1 cellular context compared by ENCODE assay signal in the genomic region with DNA sequence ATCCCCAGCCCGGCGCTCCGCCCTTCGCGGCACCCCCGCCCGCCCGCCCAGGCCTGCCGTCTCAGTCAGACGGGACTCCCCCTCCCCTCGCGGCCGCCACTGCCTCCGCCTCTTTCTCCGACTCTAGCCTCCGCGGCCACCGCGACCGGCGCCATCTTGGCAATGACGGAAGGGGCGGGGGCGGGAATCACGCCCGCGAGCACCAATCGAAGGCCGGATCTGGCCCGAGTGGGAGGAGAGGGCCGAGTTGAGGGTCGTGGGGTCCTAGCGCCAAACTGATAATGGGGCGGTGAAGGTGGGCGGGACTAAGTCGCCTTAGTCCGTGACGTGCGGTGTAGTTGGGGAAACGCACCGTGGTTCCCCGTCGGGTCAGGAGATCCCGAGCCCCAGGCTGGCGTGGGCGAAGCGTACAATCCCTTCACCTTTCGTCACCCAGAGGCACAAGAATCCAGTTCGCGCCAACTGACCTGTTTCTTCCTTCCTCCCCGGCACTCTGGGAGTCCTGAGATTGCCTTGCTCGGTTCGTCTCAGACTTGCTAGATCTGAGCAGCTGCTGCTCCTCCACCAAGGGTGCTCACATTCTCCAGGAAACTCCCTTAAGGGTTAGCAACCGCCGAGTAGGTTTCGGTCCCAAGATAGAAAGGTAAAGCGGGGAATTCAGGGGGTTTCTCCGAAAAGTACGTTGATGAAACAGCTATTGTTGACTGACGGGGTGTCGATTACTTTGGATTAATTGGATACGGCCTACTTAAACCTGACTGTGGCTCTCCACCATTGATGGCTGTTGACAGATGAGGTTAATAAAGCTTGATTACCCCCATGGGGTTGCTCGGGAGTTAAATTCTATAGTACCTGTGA.
A peak's percentile ranks its signal among the peaks of the same experiment; 100 is the strongest.
TF ChIP-seq lines count a peak whose summit lies in the region.

DENND4A (minus strand) TSS at position 164 of the 858 bp plus-strand sequence. CDS start 35,843 bp downstream, outside the sequence.

TF ChIP-seq in K562, 482 proteins besides CTCF, POLR2A, EP300 and RAD21 (continued from another document and continues in another):
- TF ChIP-seq ZBTB40 (IDR thresholded peaks at IDR 0.05) (peak; percentile 73), ZBTB40 (CRISPR knock-in tag; IDR thresholded peaks at IDR 0.05) (no peak), ZBTB11 (CRISPR knock-in tag; IDR thresholded peaks at IDR 0.05) (peak in 1 of 3 experiments; percentile 18; a peak in 1 of 6 replicates), HMGN3 (IDR thresholded peaks at IDR 0.05; ENCODE audit: borderline replicate concordance, extremely low read depth, insufficient read length, low read depth, low read length) (peak; percentile 91), NR4A1 (CRISPR knock-in tag; IDR thresholded peaks at IDR 0.05) (no peak), NR4A1 (tag; IDR thresholded peaks at IDR 0.05) (peak; percentile 62; the same call in 1 of the 2 replicates), SRF (CRISPR knock-in tag; IDR thresholded peaks at IDR 0.05) (peak in 1 of 2 experiments; percentile 74; a peak in 2 of 4 replicates), ZHX1 (conservative IDR thresholded peaks at IDR 0.05; ENCODE audit: low read length) (peak; percentile 90; the same call in 1 of the 2 replicates), ZNF165 (CRISPR knock-in tag; IDR thresholded peaks at IDR 0.05; ENCODE audit: borderline replicate concordance) (0 out of 2 replicates have a peak, but pooled peaks have one; percentile 30), FOXP4 (CRISPR knock-in tag; IDR thresholded peaks at IDR 0.05; ENCODE audit: borderline replicate concordance) (peak; percentile 46; the same call in 1 of the 2 replicates), RBM22 (IDR thresholded peaks at IDR 0.05; ENCODE audit: low read depth, low read length, poor library complexity, severe bottlenecking) (no peak), GATAD2B (IDR thresholded peaks at IDR 0.05; ENCODE audit: borderline replicate concordance) (peak; percentile 85; the same call in 1 of the 2 replicates), ILK (tag; IDR thresholded peaks at IDR 0.05; ENCODE audit: borderline replicate concordance, low read depth) (no peak), ATF7 (IDR thresholded peaks at IDR 0.05) (peak; percentile 94), JUN (IDR thresholded peaks at IDR 0.05; ENCODE audit: borderline replicate concordance, low read depth, low read length) (peak; percentile 42; the same call in 1 of the 2 replicates), JUN (CRISPR knock-in tag; IDR thresholded peaks at IDR 0.05; ENCODE audit: borderline replicate concordance) (no peak), MEIS2 (IDR thresholded peaks at IDR 0.05; ENCODE audit: partially characterized antibody) (peak; percentile 62), MAZ (CRISPR knock-in tag; conservative IDR thresholded peaks at IDR 0.05 in 1 of 2, IDR thresholded peaks at IDR 0.05 in 1 of 2) (peak; percentile 79 to 92), MTA3 (IDR thresholded peaks at IDR 0.05; ENCODE audit: borderline replicate concordance) (peak; percentile 95), TCF3 (CRISPR knock-in tag; IDR thresholded peaks at IDR 0.05) (peak; percentile 35; the same call in 1 of the 2 replicates), SP1 (CRISPR knock-in tag; IDR thresholded peaks at IDR 0.05) (peak; percentile 99), ZBTB17 (CRISPR knock-in tag; IDR thresholded peaks at IDR 0.05) (peak; percentile 76; the same call in 1 of the 2 replicates), ZBTB7A (IDR thresholded peaks at IDR 0.05; ENCODE audit: borderline replicate concordance, control insufficient read depth, low read depth, low read length) (peak; percentile 98), TRIM28 (IDR thresholded peaks at IDR 0.05) (peak; percentile 74)
- TF ChIP-seq, protein P1, sequence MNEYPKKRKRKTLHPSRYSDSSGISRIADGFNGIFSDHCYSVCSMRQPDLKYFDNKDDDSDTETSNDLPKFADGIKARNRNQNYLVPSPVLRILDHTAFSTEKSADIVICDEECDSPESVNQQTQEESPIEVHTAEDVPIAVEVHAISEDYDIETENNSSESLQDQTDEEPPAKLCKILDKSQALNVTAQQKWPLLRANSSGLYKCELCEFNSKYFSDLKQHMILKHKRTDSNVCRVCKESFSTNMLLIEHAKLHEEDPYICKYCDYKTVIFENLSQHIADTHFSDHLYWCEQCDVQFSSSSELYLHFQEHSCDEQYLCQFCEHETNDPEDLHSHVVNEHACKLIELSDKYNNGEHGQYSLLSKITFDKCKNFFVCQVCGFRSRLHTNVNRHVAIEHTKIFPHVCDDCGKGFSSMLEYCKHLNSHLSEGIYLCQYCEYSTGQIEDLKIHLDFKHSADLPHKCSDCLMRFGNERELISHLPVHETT (CRISPR knock-in tag; conservative IDR thresholded peaks at IDR 0.05 in 1 of 2, IDR thresholded peaks at IDR 0.05 in 1 of 2): peak in 1 of 2 experiments; percentile 86; a peak in 2 of 4 replicates
- TF ChIP-seq, protein P2, sequence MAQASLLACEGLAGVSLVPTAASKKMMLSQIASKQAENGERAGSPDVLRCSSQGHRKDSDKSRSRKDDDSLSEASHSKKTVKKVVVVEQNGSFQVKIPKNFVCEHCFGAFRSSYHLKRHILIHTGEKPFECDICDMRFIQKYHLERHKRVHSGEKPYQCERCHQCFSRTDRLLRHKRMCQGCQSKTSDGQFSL (CRISPR knock-in tag; IDR thresholded peaks at IDR 0.05): no peak
- TF ChIP-seq, protein P2 (tag; IDR thresholded peaks at IDR 0.05): no peak
